In genomic region chr17:35202582-35202981, GRCh38 we compare ENCODE assay signal across 4 cellular contexts. TPM values are rescaled to one million over a fixed set of nuclear protein-coding genes. Genes with fewer than 3 reads are reported as not detected.
"Had no signal": no experiment of that assay in that cellular context is flagged by ENCODE, and none has a peak within 500 bp of the region (broad histone marks: within the 10 kb centered on the region; RNA-seq: fewer than 3 reads in every experiment).

No MANE protein-coding gene starts in this region.

RNA-seq across cellular contexts. Expression of gene SLC35G3, which starts 8.4 kb away (rescaled TPM):
- total RNA-seq: LHCN-M2, M059J, MCF 10A, NCI-H460 had no signal

RNA-seq across cellular contexts. Expression of gene UNC45B, which starts 55.0 kb away (rescaled TPM):
- total RNA-seq: MCF 10A had no signal
